Comparison of ENCODE assay signal across 8 cellular contexts in genomic region chr3:106609666-106610301, GRCh38.
DNase-seq lines count a peak whose midpoint lies in the region; ATAC-seq, FAIRE-seq and TF ChIP-seq lines count a peak whose summit lies in the region.

No MANE protein-coding gene starts in this region.

- H3K4me1 ChIP-seq in astrocyte (ENCODE audit: insufficient read depth, low read length) (peaks cover 12% of the 10 kb centered on the region), smooth muscle cell (ENCODE audit: low read depth) (peaks cover 5% of the 10 kb centered on the region)

- H3K27me3 ChIP-seq in astrocyte (ENCODE audit: insufficient read depth, low read length) (no peaks in the 10 kb centered on the region), smooth muscle cell (ENCODE audit: low read depth) (no peaks in the 10 kb centered on the region)

- ATAC-seq in HG02642 (IDR thresholded peaks at IDR 0.05; ENCODE audit: poor library complexity, unreplicated experiment) = peak; percentile 87

- no peaks in the 10 kb centered on the region for H3F3A ChIP-seq in smooth muscle cell (ENCODE audit: low read depth)

- peaks cover 19% of the 10 kb centered on the region for H3K4me1 Mint-ChIP-seq in astrocyte (ENCODE audit: low read depth, unreplicated experiment)

- no peak overlapping the region for H3K27ac Mint-ChIP-seq in astrocyte (ENCODE audit: unreplicated experiment)

- H4K20me1 ChIP-seq in astrocyte (ENCODE audit: insufficient read depth, low read length) (no peaks in the 10 kb centered on the region), smooth muscle cell (ENCODE audit: low read depth) (no peaks in the 10 kb centered on the region)

- peaks cover 2% of the 10 kb centered on the region for H3K36me3 Mint-ChIP-seq in astrocyte (ENCODE audit: low read depth, unreplicated experiment)

- H3K27me3 Mint-ChIP-seq in astrocyte (ENCODE audit: low read depth, unreplicated experiment) = no peaks in the 10 kb centered on the region

- DNase-seq in NCI-H146 (lab: John Stamatoyannopoulos, UW) (peak; percentile 83), T-helper 22 cell (ENCODE audit: low read depth) (peak; percentile 6), astrocyte (ENCODE audit: low read depth) (peak; percentile 84), hypothalamus (lab: John Stamatoyannopoulos, UW) (peak in 38 of 51 donors; percentile 0 to 84 (median 28)), smooth muscle cell (lab: John Stamatoyannopoulos, UW; ENCODE audit: unreplicated experiment) (peak; percentile 0), posterior vena cava (ENCODE audit: low spot score) (no peak)

- H3K36me3 ChIP-seq in astrocyte (ENCODE audit: insufficient read depth, low read length) (no peaks in the 10 kb centered on the region), smooth muscle cell (ENCODE audit: low read depth) (no peaks in the 10 kb centered on the region)

- H3K79me2 ChIP-seq in astrocyte (ENCODE audit: insufficient read depth, low read length) (no peaks in the 10 kb centered on the region), smooth muscle cell (ENCODE audit: low read depth) (no peaks in the 10 kb centered on the region)

- H2AFZ ChIP-seq in astrocyte (ENCODE audit: low read depth, low read length) = peak overlapping the region; percentile 58
- peak overlapping the region; percentile 29 for H2AFZ ChIP-seq in smooth muscle cell (ENCODE audit: low read depth)

- peak; percentile 80 for TF ChIP-seq CTCF in GM12873 (IDR thresholded peaks at IDR 0.05; ENCODE audit: insufficient read depth, low read depth, low read length, missing control alignments)
- TF ChIP-seq CTCF in astrocyte (IDR thresholded peaks at IDR 0.05; ENCODE audit: insufficient read depth, low read depth, low read length) = peak; percentile 99
- TF ChIP-seq CTCF in smooth muscle cell (IDR thresholded peaks at IDR 0.05; ENCODE audit: borderline replicate concordance, insufficient read depth, poor library complexity, severe bottlenecking) = peak; percentile 93

- intact Hi-C loops in posterior vena cava (cut with DNase I) = loop anchor here in 1 of 2 donors (10.0 kb wide), 1 partner anchor 925 kb away; no protein-coding TSS in a partner anchor

- H3K9me3 Mint-ChIP-seq in astrocyte (ENCODE audit: unreplicated experiment) = peaks cover 6% of the 10 kb centered on the region

- H3K27ac ChIP-seq in astrocyte (ENCODE audit: low read depth, low read length) (peak overlapping the region; percentile 54), smooth muscle cell (ENCODE audit: low read depth) (no peak overlapping the region)

- 7% methylated on average over 2 of the region's 2 CpGs for WGBS in smooth muscle cell (ENCODE audit: low lambda C conversion rate)

- FAIRE-seq in astrocyte (lab: Jason Lieb, UNC) = peak; percentile 94

- H3K4me2 ChIP-seq in astrocyte (ENCODE audit: low read length) (peak overlapping the region; percentile 42), smooth muscle cell (no peak overlapping the region)

- H3K4me3 Mint-ChIP-seq in astrocyte (ENCODE audit: unreplicated experiment) = no peak overlapping the region

- peaks cover 4% of the 10 kb centered on the region for H3K9me3 ChIP-seq in astrocyte (ENCODE audit: insufficient read depth, low read depth, low read length)
- no peaks in the 10 kb centered on the region for H3K9me3 ChIP-seq in smooth muscle cell (replicated peaks; ENCODE audit: low read depth)

- H3K9ac ChIP-seq in astrocyte (ENCODE audit: low read length) (peak overlapping the region; percentile 15), smooth muscle cell (ENCODE audit: low read depth) (no peak overlapping the region)

- H3K4me3 ChIP-seq in astrocyte (ENCODE audit: insufficient read depth, low read depth, low read length) (no peak overlapping the region), smooth muscle cell (no peak overlapping the region)
